Comparison of ENCODE assay signal across 8 cellular contexts in the genomic region with DNA sequence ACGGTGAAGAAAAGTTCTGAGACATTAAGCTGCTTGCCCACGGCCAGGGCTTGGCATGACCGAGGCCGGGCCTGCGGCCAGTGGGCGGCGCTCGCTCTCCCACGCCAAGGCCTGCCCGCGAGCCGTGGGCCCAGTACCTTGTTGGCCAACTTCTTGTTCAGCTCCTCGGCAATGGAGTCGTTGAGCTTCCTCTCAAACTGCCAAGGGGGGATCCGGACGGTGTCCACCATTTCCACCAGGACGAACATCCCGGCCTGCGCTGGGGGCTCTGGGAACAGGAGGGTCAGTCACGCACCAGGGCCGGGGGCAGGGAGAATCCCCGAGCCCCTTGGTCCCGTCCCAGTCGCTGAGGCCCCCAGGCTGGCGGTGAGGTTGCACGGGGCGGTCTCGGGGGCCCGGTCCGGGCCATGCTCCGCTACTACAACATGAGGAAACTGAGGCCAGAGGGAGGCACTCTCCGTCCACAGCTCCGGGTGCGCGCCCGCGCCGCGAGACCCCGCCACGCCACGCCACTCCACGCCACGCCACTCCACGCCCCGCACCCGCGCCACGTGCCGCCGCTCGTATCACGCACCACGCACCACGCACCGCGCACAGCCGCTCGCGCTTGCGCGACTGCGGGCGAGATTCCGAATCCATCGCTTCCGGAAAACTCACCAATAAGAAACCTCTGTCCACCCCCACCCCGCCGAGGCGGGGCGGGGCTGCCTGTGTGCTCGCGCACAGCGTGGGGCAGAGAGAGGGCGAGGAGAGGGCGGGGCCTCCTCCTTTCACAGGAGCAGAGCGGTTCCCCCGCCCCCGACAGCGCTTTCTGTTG. TPM values are rescaled to one million over a fixed set of nuclear protein-coding genes. Genes with fewer than 3 reads are reported as not detected.
DNase-seq lines count a peak whose midpoint lies in the region; ATAC-seq and TF ChIP-seq lines count a peak whose summit lies in the region.

A gene with protein sequence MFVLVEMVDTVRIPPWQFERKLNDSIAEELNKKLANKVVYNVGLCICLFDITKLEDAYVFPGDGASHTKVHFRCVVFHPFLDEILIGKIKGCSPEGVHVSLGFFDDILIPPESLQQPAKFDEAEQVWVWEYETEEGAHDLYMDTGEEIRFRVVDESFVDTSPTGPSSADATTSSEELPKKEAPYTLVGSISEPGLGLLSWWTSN (minus strand): TSS at position 617 of the 817 bp plus-strand sequence. CDS start 369 bp downstream, at position 248.

- peaks cover 4 to 8% of the 10 kb centered on the region in 2 experiments; a peak in 2 of 4 replicates for H3K4me1 ChIP-seq in SK-N-SH (ENCODE audit: control insufficient read depth in 1 of 2, insufficient read depth in 2 of 2, low read depth in 1 of 2, low read length in 1 of 2)

- peak; percentile 100 for DNase-seq in GM10248 (ENCODE audit: extremely low spot score)
- DNase-seq in NCI-H1048 (lab: John Stamatoyannopoulos, UW), result peak; percentile 92
- peak; percentile 93 for DNase-seq in SK-N-SH
- peak; percentile 98 for DNase-seq in activated naive CD4-positive, alpha-beta T cell treated with anti-CD3 and anti-CD28 coated beads, Interleukin-2, amount 50 U/mL, for 16 hours
- DNase-seq in globus pallidus (ENCODE audit: low spot score), result peak; percentile 98
- peak; percentile 98 for DNase-seq in occipital lobe (lab: John Stamatoyannopoulos, UW)

- ATAC-seq in HG02571 (IDR thresholded peaks at IDR 0.05; ENCODE audit: unreplicated experiment), result peak; percentile 88

- peak within 1 kb of the TSS; percentile 67 to 69 for H3K4me3 ChIP-seq in SK-N-SH (ENCODE audit: low read depth in 2 of 2, low read length in 1 of 2)

- peak within 1 kb of the TSS; percentile 59; the same call in 1 of the 2 replicates for H2AFZ ChIP-seq in SK-N-SH (ENCODE audit: low read depth)

- peak within 1 kb of the TSS; percentile 79 for H3K9ac ChIP-seq in SK-N-SH

- TF ChIP-seq RAD21 in SK-N-SH (IDR thresholded peaks at IDR 0.05; ENCODE audit: low read length), result peak; percentile 50

- no peaks in the 10 kb centered on the region for H3K36me3 ChIP-seq in SK-N-SH (replicated peaks in 1 of 2; ENCODE audit: control insufficient read depth in 1 of 2, insufficient read depth in 2 of 2, low read length in 1 of 2)

- TF ChIP-seq EP300 in SK-N-SH (IDR thresholded peaks at IDR 0.05; ENCODE audit: borderline replicate concordance in 1 of 2, low read depth in 1 of 2, low read length in 1 of 2), result no peak

- peaks cover 47% of the 10 kb centered on the region for H3K79me2 ChIP-seq in SK-N-SH (ENCODE audit: insufficient read depth)

- H3F3A ChIP-seq in SK-N-SH (replicated peaks; ENCODE audit: insufficient read depth), result no peaks in the 10 kb centered on the region

- CTCF ChIA-PET in GM10248 (lab: Yijun Ruan, JAX), result interaction anchor here (0.8 to 2.4 kb wide), 20 partner anchors 9 to 397 kb away, joined by 3 to 12 read pairs (median 3); a partner anchor contains a TSS
- CTCF ChIA-PET in SK-N-SH (lab: Yijun Ruan, JAX), result interaction anchor here (0.6 to 1.8 kb wide), 16 partner anchors 9 to 98 kb away, joined by 3 to 35 read pairs (median 3); a partner anchor contains a TSS

- peak within 1 kb of the TSS; percentile 84 for H3K4me2 ChIP-seq in SK-N-SH

- WGBS in SK-N-SH (ENCODE audit: low lambda C conversion rate), result 0% methylated on average over 3 of the region's 80 CpGs

- POLR2A ChIA-PET in GM10248 (lab: Yijun Ruan, JAX), result interaction anchor here (0.7 to 1.0 kb wide), 3 partner anchors 13 to 46 kb away, joined by 3 to 4 read pairs (median 3); a partner anchor contains a TSS
- POLR2A ChIA-PET in SK-N-SH (lab: Yijun Ruan, JAX), result interaction anchor here (0.7 to 1.0 kb wide), 3 partner anchors 46 to 1071 kb away, joined by 3 to 4 read pairs (median 3); a partner anchor contains a TSS

- no peaks in the 10 kb centered on the region for H3K9me2 ChIP-seq in SK-N-SH

- H3K27ac ChIP-seq in SK-N-SH (ENCODE audit: low read depth in 2 of 2, low read length in 1 of 2) (peak within 1 kb of the TSS; percentile 53 to 71), temporal lobe (ENCODE audit: low read depth, low read length) (peak within 1 kb of the TSS; percentile 83)

- H3K27me3 ChIP-seq in SK-N-SH (ENCODE audit: insufficient read depth), result no peaks in the 10 kb centered on the region

- H4K20me1 ChIP-seq in SK-N-SH (ENCODE audit: insufficient read depth), result peaks cover 18% of the 10 kb centered on the region; the same call in 1 of the 2 replicates

- peak; percentile 89 for TF ChIP-seq CTCF in GM10248 (IDR thresholded peaks at IDR 0.05; ENCODE audit: control extremely low read depth, extremely low read depth, low read depth, missing control alignments)
- TF ChIP-seq CTCF in SK-N-SH (IDR thresholded peaks at IDR 0.05), result peak; percentile 62

- no peaks in the 10 kb centered on the region for H3K9me3 ChIP-seq in SK-N-SH

TF ChIP-seq in SK-N-SH, 30 proteins besides CTCF, POLR2A, EP300 and RAD21 (continues in another document):
- TF ChIP-seq POLR2AphosphoS5 (IDR thresholded peaks at IDR 0.05; ENCODE audit: low read depth, low read length) (no peak), ELF1 (IDR thresholded peaks at IDR 0.05) (peak; percentile 63; the same call in 1 of the 2 replicates), YY1 (IDR thresholded peaks at IDR 0.05; ENCODE audit: low read depth) (no peak), CHD2 (IDR thresholded peaks at IDR 0.05; ENCODE audit: low read length, partially characterized antibody) (peak; percentile 80), TCF12 (IDR thresholded peaks at IDR 0.05) (no peak), GATA2 (CRISPR knock-in tag; IDR thresholded peaks at IDR 0.05) (no peak), RXRA (IDR thresholded peaks at IDR 0.05; ENCODE audit: borderline replicate concordance, low read depth) (no peak), RFX5 (IDR thresholded peaks at IDR 0.05; ENCODE audit: low read length) (no peak), SIN3A (IDR thresholded peaks at IDR 0.05; ENCODE audit: borderline replicate concordance, low read depth, low read length) (peak; percentile 41; the same call in 1 of the 2 replicates), FOSL2 (IDR thresholded peaks at IDR 0.05; ENCODE audit: borderline replicate concordance, low read depth) (no peak), FOXM1 (IDR thresholded peaks at IDR 0.05; ENCODE audit: low read depth) (no peak), EZH2phosphoT487 (IDR thresholded peaks at IDR 0.05; ENCODE audit: borderline replicate concordance, low read depth) (no peak), RCOR1 (IDR thresholded peaks at IDR 0.05; ENCODE audit: low read length) (no peak), MEF2A (IDR thresholded peaks at IDR 0.05; ENCODE audit: borderline replicate concordance, low read depth) (no peak)
- TF ChIP-seq, protein P1, sequence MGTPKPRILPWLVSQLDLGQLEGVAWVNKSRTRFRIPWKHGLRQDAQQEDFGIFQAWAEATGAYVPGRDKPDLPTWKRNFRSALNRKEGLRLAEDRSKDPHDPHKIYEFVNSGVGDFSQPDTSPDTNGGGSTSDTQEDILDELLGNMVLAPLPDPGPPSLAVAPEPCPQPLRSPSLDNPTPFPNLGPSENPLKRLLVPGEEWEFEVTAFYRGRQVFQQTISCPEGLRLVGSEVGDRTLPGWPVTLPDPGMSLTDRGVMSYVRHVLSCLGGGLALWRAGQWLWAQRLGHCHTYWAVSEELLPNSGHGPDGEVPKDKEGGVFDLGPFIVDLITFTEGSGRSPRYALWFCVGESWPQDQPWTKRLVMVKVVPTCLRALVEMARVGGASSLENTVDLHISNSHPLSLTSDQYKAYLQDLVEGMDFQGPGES (IDR thresholded peaks at IDR 0.05; ENCODE audit: low read depth, low read length), result no peak
- TF ChIP-seq, protein P2, sequence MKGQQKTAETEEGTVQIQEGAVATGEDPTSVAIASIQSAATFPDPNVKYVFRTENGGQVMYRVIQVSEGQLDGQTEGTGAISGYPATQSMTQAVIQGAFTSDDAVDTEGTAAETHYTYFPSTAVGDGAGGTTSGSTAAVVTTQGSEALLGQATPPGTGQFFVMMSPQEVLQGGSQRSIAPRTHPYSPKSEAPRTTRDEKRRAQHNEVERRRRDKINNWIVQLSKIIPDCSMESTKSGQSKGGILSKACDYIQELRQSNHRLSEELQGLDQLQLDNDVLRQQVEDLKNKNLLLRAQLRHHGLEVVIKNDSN (IDR thresholded peaks at IDR 0.05; ENCODE audit: borderline replicate concordance, low read depth), result peak; percentile 25; the same call in 1 of the 2 replicates
- TF ChIP-seq, protein P3, sequence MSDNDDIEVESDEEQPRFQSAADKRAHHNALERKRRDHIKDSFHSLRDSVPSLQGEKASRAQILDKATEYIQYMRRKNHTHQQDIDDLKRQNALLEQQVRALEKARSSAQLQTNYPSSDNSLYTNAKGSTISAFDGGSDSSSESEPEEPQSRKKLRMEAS (IDR thresholded peaks at IDR 0.05; ENCODE audit: low read depth), result no peak
- TF ChIP-seq, protein P4, sequence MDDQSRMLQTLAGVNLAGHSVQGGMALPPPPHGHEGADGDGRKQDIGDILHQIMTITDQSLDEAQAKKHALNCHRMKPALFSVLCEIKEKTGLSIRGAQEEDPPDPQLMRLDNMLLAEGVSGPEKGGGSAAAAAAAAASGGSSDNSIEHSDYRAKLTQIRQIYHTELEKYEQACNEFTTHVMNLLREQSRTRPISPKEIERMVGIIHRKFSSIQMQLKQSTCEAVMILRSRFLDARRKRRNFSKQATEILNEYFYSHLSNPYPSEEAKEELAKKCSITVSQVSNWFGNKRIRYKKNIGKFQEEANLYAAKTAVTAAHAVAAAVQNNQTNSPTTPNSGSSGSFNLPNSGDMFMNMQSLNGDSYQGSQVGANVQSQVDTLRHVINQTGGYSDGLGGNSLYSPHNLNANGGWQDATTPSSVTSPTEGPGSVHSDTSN (IDR thresholded peaks at IDR 0.05), result no peak
- TF ChIP-seq, protein P5, sequence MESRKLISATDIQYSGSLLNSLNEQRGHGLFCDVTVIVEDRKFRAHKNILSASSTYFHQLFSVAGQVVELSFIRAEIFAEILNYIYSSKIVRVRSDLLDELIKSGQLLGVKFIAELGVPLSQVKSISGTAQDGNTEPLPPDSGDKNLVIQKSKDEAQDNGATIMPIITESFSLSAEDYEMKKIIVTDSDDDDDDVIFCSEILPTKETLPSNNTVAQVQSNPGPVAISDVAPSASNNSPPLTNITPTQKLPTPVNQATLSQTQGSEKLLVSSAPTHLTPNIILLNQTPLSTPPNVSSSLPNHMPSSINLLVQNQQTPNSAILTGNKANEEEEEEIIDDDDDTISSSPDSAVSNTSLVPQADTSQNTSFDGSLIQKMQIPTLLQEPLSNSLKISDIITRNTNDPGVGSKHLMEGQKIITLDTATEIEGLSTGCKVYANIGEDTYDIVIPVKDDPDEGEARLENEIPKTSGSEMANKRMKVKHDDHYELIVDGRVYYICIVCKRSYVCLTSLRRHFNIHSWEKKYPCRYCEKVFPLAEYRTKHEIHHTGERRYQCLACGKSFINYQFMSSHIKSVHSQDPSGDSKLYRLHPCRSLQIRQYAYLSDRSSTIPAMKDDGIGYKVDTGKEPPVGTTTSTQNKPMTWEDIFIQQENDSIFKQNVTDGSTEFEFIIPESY (IDR thresholded peaks at IDR 0.05; ENCODE audit: borderline replicate concordance, low read depth), result no peak

RNA-seq across cellular contexts. Expression of the gene that starts here (rescaled TPM):
- polyA plus RNA-seq in SK-N-SH (2012; rRNA removed), result 22.9 and 25.8 TPM in 2 replicates
- 17.1 and 22.6 TPM in 2 replicates for polyA plus RNA-seq in SK-N-SH (2012; cell fraction: cytosol; rRNA removed)
- polyA plus RNA-seq in SK-N-SH (2012; cell fraction: nucleus; rRNA removed), result 16.8 and 21.7 TPM in 2 replicates
- 23.7 TPM for total RNA-seq in occipital lobe
- 20.4 TPM for total RNA-seq in temporal lobe

Comparison
In these comparisons a context has a peak if more than half of its experiments do, and no peak if none do; other contexts are left out.
1. Peak in every context shown above with its lines: DNase-seq, ATAC-seq, H3K4me3 ChIP-seq and H3K27ac ChIP-seq.